Comparison of ENCODE assay signal across 14 cellular contexts in genomic region chr3:179840985-179841384, GRCh38.
A peak's percentile ranks its signal among the peaks of the same experiment; 100 is the strongest.
DNase-seq lines count a peak whose midpoint lies in the region; ATAC-seq, FAIRE-seq and TF ChIP-seq lines count a peak whose summit lies in the region.
"Had no signal": no experiment of that assay in that cellular context is flagged by ENCODE, and none has a peak within 500 bp of the region (broad histone marks: within the 10 kb centered on the region; RNA-seq: fewer than 3 reads in every experiment).

No MANE protein-coding gene starts in this region.

- peak overlapping the region; percentile 8 for H3K27ac Mint-ChIP-seq in Calu3 (ENCODE audit: unreplicated experiment)
- H3K27ac Mint-ChIP-seq: CD8-positive, alpha-beta memory T cell had no signal

- peaks cover 7% of the 10 kb centered on the region for H3K4me1 ChIP-seq in mammary epithelial cell (ENCODE audit: insufficient read depth, low read length)
- H3K4me1 ChIP-seq: ascending aorta had no signal

- no peaks in the 10 kb centered on the region for H3K36me3 Mint-ChIP-seq in Calu3 (ENCODE audit: insufficient read depth, unreplicated experiment)
- H3K36me3 Mint-ChIP-seq: CD8-positive, alpha-beta memory T cell had no signal

- peak overlapping the region; percentile 36 for H3K27ac ChIP-seq in mammary epithelial cell (ENCODE audit: insufficient read depth, low read depth, low read length)
- H3K27ac ChIP-seq: ascending aorta had no signal

- H3K4me2 ChIP-seq in mammary epithelial cell (ENCODE audit: insufficient read depth, low read depth, low read length) = peak overlapping the region; percentile 58

- CTCF ChIA-PET in Calu3 (lab: Charles Lee) (no interaction called here), mammary epithelial cell (lab: Charles Lee; ENCODE audit: low non-redundant PET) (no interaction called here)

- no peaks in the 10 kb centered on the region for H4K20me1 ChIP-seq in mammary epithelial cell (ENCODE audit: insufficient read depth, low read length)

- TF ChIP-seq CTCF in Calu3 (IDR thresholded peaks at IDR 0.05; ENCODE audit: unreplicated experiment) (no peak), mammary epithelial cell (conservative IDR thresholded peaks at IDR 0.05 in 1 of 2, IDR thresholded peaks at IDR 0.05 in 1 of 2; ENCODE audit: extremely low read depth in 1 of 2, insufficient read depth in 1 of 2, low read depth in 1 of 2, low read length in 2 of 2) (no peak)

- no peaks in the 10 kb centered on the region for H3K9me3 ChIP-seq in mammary epithelial cell (replicated peaks; ENCODE audit: insufficient read depth, low read length)
- H3K9me3 ChIP-seq: ascending aorta had no signal

- peak overlapping the region; percentile 50 for H2AFZ ChIP-seq in mammary epithelial cell (ENCODE audit: low read depth, low read length)

- H3K27me3 Mint-ChIP-seq in Calu3 (ENCODE audit: unreplicated experiment) = no peaks in the 10 kb centered on the region

- peaks cover 14% of the 10 kb centered on the region for H3K4me1 Mint-ChIP-seq in Calu3 (ENCODE audit: low read depth, unreplicated experiment)
- H3K4me1 Mint-ChIP-seq: CD8-positive, alpha-beta memory T cell had no signal

- ATAC-seq in GM18505 (IDR thresholded peaks at IDR 0.05; ENCODE audit: unreplicated experiment) = no peak

- in situ Hi-C loops in mammary epithelial cell (cut with MboI; ENCODE audit: low sequenced_read_pairs in 2 of 2) = no loop called here

- H3K4me3 ChIP-seq in mammary epithelial cell (replicated peaks in 1 of 3; ENCODE audit: insufficient read depth in 1 of 3, low read depth in 2 of 3, low read length in 3 of 3) = no peak overlapping the region
- H3K4me3 ChIP-seq: ascending aorta had no signal

- no peaks in the 10 kb centered on the region for H3K36me3 ChIP-seq in mammary epithelial cell (ENCODE audit: insufficient read depth, low read length)
- H3K36me3 ChIP-seq: ascending aorta had no signal

- H3K79me2 ChIP-seq in mammary epithelial cell (ENCODE audit: insufficient read depth, low read length) = no peaks in the 10 kb centered on the region

- no peaks in the 10 kb centered on the region for H3K27me3 ChIP-seq in mammary epithelial cell (ENCODE audit: insufficient read depth, low read length)
- H3K27me3 ChIP-seq: ascending aorta had no signal

- no peak overlapping the region for H3K4me3 Mint-ChIP-seq in Calu3 (ENCODE audit: low read depth, unreplicated experiment)
- H3K4me3 Mint-ChIP-seq: CD8-positive, alpha-beta memory T cell had no signal

- intact Hi-C loops in Calu3 (cut with micrococcal nuclease; ENCODE audit: unreplicated experiment) = no loop called here
- intact Hi-C loops in mammary epithelial cell (cut with micrococcal nuclease) = no loop called here

- BruUV-seq in Calu3 (replicated peaks; lab: Mats Ljungman, UMichigan) (no TSS peak), mammary epithelial cell (replicated peaks; lab: Mats Ljungman, UMichigan) (no TSS peak)

- dilution Hi-C loops in mammary epithelial cell (cut with HindIII; ENCODE audit: low sequenced_read_pairs) = no loop called here

- no peak for TF ChIP-seq POLR2A in GM18505 (IDR thresholded peaks at IDR 0.05; ENCODE audit: borderline replicate concordance, extremely low read depth, insufficient read depth, insufficient read length)
- TF ChIP-seq POLR2A in GM12891 (IDR thresholded peaks at IDR 0.05; ENCODE audit: low read depth, low read length) = no peak

- no peak overlapping the region for H3K9ac ChIP-seq in mammary epithelial cell (ENCODE audit: insufficient read depth, low read length)

- H3K9me3 Mint-ChIP-seq in Calu3 (ENCODE audit: low read depth, unreplicated experiment) = no peaks in the 10 kb centered on the region
- H3K9me3 Mint-ChIP-seq: CD8-positive, alpha-beta memory T cell had no signal

- 33% methylated on average over 7 of the region's 7 CpGs for WGBS in mammary epithelial cell (ENCODE audit: low coverage, missing lambda C conversion rate)

- DNase-seq in Calu3 (peak; percentile 70), M059J (ENCODE audit: low read depth) (peak; percentile 69), mammary epithelial cell (peak; percentile 88), lung microvascular endothelial cell (ENCODE audit: low read depth in 2 of 2) (peak; percentile 24 to 37), NCI-H2081 (lab: John Stamatoyannopoulos, UW) (no peak), GM12891 (ENCODE audit: insufficient read length, low spot score) (no peak)
- no peak for DNase-seq in stimulated activated CD4-positive, alpha-beta T cell treated with anti-CD3 and anti-CD28 coated beads, Interleukin-2, amount 100 ng/mL, for 48 hours
- DNase-seq: CD8-positive, alpha-beta memory T cell; NCI-H1092; NCI-H524 treated with DMSO at 0.1 percent for 48 hours; retina had no signal

- no peak for FAIRE-seq in GM12891 (lab: Jason Lieb, UNC)
- FAIRE-seq: endothelial cell of umbilical vein had no signal

TF ChIP-seq in GM12891, 5 proteins besides CTCF, POLR2A, EP300 and RAD21:
- TF ChIP-seq PAX5 (IDR thresholded peaks at IDR 0.05; ENCODE audit: insufficient read depth, low read length, severe bottlenecking) = no peak

Comparison
In these comparisons a context has a peak if more than half of its experiments do, and no peak if none do; other contexts are left out.
1. DNase-seq: peak in Calu3 (single experiment), M059J (single experiment), mammary epithelial cell (single experiment) and lung microvascular endothelial cell (2 of 2); none in NCI-H2081 (0 of 2), GM12891 (single experiment) and stimulated activated CD4-positive, alpha-beta T cell treated with anti-CD3 and anti-CD28 coated beads, Interleukin-2, amount 100 ng/mL, for 48 hours (0 of 2).